ENCODE assay signal across 10 cellular contexts in the genomic region with DNA sequence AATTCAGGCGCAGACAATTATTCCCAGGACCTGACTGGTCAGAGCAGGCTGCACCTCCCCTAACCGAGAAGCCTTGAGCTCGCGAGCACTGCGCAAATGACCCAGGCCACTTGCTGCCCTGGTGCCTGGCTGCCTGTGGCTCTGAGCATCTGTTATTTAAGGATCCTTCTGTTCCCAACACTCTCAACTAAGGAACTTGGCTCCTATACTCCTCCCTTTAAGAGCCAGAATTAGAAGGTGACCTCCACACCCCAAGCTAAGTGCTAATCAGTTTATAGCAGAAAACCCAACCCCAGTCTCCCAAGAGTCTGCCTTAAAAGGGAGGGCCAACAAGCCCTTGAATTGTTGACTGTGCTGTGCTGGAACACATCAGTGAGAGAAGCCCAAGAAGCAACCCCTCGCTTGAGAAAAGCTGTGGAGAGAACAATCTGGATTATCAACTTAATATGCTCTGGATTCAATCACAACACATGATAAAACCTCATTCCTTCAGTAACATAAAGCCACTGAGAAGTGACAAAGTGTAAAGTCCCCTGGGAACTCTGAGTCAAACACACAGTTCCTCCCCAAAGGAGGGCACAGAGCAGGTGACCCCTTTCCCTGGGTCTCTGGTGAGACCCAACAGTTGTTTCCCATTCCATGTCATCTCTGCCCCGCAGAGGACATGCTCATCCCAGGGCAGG. TPM values are rescaled to one million over a fixed set of nuclear protein-coding genes. Genes with fewer than 3 reads are reported as not detected.
DNase-seq lines count a peak whose midpoint lies in the region; ATAC-seq lines count a peak whose summit lies in the region.
"Had no signal": no experiment of that assay in that cellular context is flagged by ENCODE, and none has a peak within 500 bp of the region (broad histone marks: within the 10 kb centered on the region; RNA-seq: fewer than 3 reads in every experiment).

No MANE protein-coding gene starts in this region.

- H3K9me3 Mint-ChIP-seq in activated CD4-positive, alpha-beta T cell treated with anti-CD3 and anti-CD28 coated beads, Interleukin-2, amount 10 ng/mL, durations not matched to agents 24 days and 14 days, result no peaks in the 10 kb centered on the region

- intact Hi-C loops in activated CD4-positive, alpha-beta T cell treated with anti-CD3 and anti-CD28 coated beads, Interleukin-2, amount 10 ng/mL, durations not matched to agents 24 days and 14 days (cut with micrococcal nuclease), result no loop called here

- H3K27me3 Mint-ChIP-seq in activated CD4-positive, alpha-beta T cell treated with anti-CD3 and anti-CD28 coated beads, Interleukin-2, amount 10 ng/mL, durations not matched to agents 24 days and 14 days, result no peaks in the 10 kb centered on the region

- no peak overlapping the region for H3K4me3 Mint-ChIP-seq in activated CD4-positive, alpha-beta T cell treated with anti-CD3 and anti-CD28 coated beads, Interleukin-2, amount 10 ng/mL, durations not matched to agents 24 days and 14 days

- peak overlapping the region; percentile 2 for H3K27ac ChIP-seq in temporal lobe (ENCODE audit: low read depth, low read length)
- H3K27ac ChIP-seq: right lobe of liver had no signal

- H3K4me1 Mint-ChIP-seq in activated CD4-positive, alpha-beta T cell treated with anti-CD3 and anti-CD28 coated beads, Interleukin-2, amount 10 ng/mL, durations not matched to agents 24 days and 14 days, result peaks cover 10% of the 10 kb centered on the region

- H3K36me3 Mint-ChIP-seq in activated CD4-positive, alpha-beta T cell treated with anti-CD3 and anti-CD28 coated beads, Interleukin-2, amount 10 ng/mL, durations not matched to agents 24 days and 14 days (ENCODE audit: low read depth), result peaks cover 28% of the 10 kb centered on the region

- peak overlapping the region; percentile 64 for H3K27ac Mint-ChIP-seq in activated CD4-positive, alpha-beta T cell treated with anti-CD3 and anti-CD28 coated beads, Interleukin-2, amount 10 ng/mL, durations not matched to agents 24 days and 14 days

- DNase-seq in activated CD4-positive, alpha-beta T cell treated with anti-CD3 and anti-CD28 coated beads, Interleukin-2, amount 10 ng/mL, durations not matched to agents 24 days and 14 days, result no peak
- DNase-seq in activated CD4-positive, alpha-beta T cell treated with anti-CD3 and anti-CD28 coated beads, Interleukin-2, amount 50 U/mL, for 1 hour, result no peak
- DNase-seq in cerebellar cortex (ENCODE audit: low spot score) (peak; percentile 88), mesenteric fat pad (ENCODE audit: low spot score) (peak; percentile 81), epidermal melanocyte (ENCODE audit: insufficient read length, low spot score) (no peak), SIG-M5 treated with dmso at 0.1 percent for 504 hours (lab: John Stamatoyannopoulos, UW; ENCODE audit: unreplicated experiment) (no peak)
- DNase-seq: right lobe of liver had no signal

- ATAC-seq in GM18873 (IDR thresholded peaks at IDR 0.05; ENCODE audit: low FRiP score, unreplicated experiment), result no peak
- ATAC-seq: esophagus mucosa had no signal

RNA-seq across cellular contexts. Expression of a gene that starts 14.6 kb away (rescaled TPM):
- total RNA-seq in activated CD4-positive, alpha-beta T cell treated with anti-CD3 and anti-CD28 coated beads, Interleukin-2, amount 10 ng/mL, durations not matched to agents 24 days and 14 days, result 76.8 and 80.1 TPM in 2 replicates
- total RNA-seq in mesenteric fat pad (63.8 TPM), temporal lobe (52.9 TPM)

RNA-seq across cellular contexts. Expression of a gene that starts 24.7 kb away (rescaled TPM):
- 55.4 and 56.2 TPM in 2 replicates for total RNA-seq in activated CD4-positive, alpha-beta T cell treated with anti-CD3 and anti-CD28 coated beads, Interleukin-2, amount 10 ng/mL, durations not matched to agents 24 days and 14 days
- total RNA-seq in mesenteric fat pad, result 38.3 TPM
- 10.8 TPM for total RNA-seq in temporal lobe

RNA-seq across cellular contexts. Expression of a gene that starts 45.5 kb away (rescaled TPM):
- 36.3 and 36.5 TPM in 2 replicates for total RNA-seq in activated CD4-positive, alpha-beta T cell treated with anti-CD3 and anti-CD28 coated beads, Interleukin-2, amount 10 ng/mL, durations not matched to agents 24 days and 14 days
- total RNA-seq in mesenteric fat pad (37.6 TPM), temporal lobe (19.4 TPM)

Comparison
In these comparisons a context has a peak if more than half of its experiments do, and no peak if none do; other contexts are left out.
1. DNase-seq: peak in cerebellar cortex (single experiment) and mesenteric fat pad (single experiment); none in activated CD4-positive, alpha-beta T cell treated with anti-CD3 and anti-CD28 coated beads, Interleukin-2, amount 10 ng/mL, durations not matched to agents 24 days and 14 days (single experiment), activated CD4-positive, alpha-beta T cell treated with anti-CD3 and anti-CD28 coated beads, Interleukin-2, amount 50 U/mL, for 1 hour (single experiment), epidermal melanocyte (single experiment) and SIG-M5 treated with dmso at 0.1 percent for 504 hours (single experiment).